ENCODE assay signal across 29 cellular contexts in genomic region chr3:13637953-13638352, GRCh38.
"Had no signal": no experiment of that assay in that cellular context is flagged by ENCODE, and none has a peak within 500 bp of the region (broad histone marks: within the 10 kb centered on the region; RNA-seq: fewer than 3 reads in every experiment).

No MANE protein-coding gene starts in this region.

- H3K9me3 ChIP-seq: neutrophil, pancreas, prostate gland, right atrium auricular region, spleen, suprapubic skin, testis, tibial artery, transverse colon, upper lobe of left lung, vagina had no signal

- H2AFZ ChIP-seq: neural progenitor cell had no signal

- H3K9ac ChIP-seq: neural progenitor cell had no signal

- H3K27ac Mint-ChIP-seq: naive thymus-derived CD4-positive, alpha-beta T cell; natural killer cell; nephron; neural progenitor cell; stimulated activated memory B cell treated with anti-CD40 and anti-IgM and Interleukin-4, amounts not matched to agents 10 μg/mL and 1 μg/mL and 100 μg/mL, for 72 hours had no signal

- DNase-seq: naive thymus-derived CD4-positive, alpha-beta T cell; natural killer cell; nucleus accumbens; retina; spleen; stimulated activated CD4-positive, alpha-beta T cell treated with anti-CD3 and anti-CD28 coated beads, Interleukin-12 subunit alpha, Interleukin-12 subunit beta, amount 100 ng/mL, for 4 hours; stimulated activated CD4-positive, alpha-beta T cell treated with anti-CD3 and anti-CD28 coated beads, Interleukin-1b, Interleukin-23, amount 100 ng/mL, for 48 hours; stimulated activated CD4-positive, alpha-beta T cell treated with anti-CD3 and anti-CD28 coated beads, Interleukin-4, amount 100 ng/mL, for 1 hour; stimulated activated CD4-positive, alpha-beta T cell treated with anti-CD3 and anti-CD28 coated beads, Interleukin-4, amount 100 ng/mL, for 4 hours; stimulated activated CD8-positive, alpha-beta memory T cell treated with anti-CD3 and anti-CD28 coated beads, Interleukin-4, amount 100 ng/mL, for 48 hours; stimulated activated naive CD4-positive, alpha-beta T cell; stimulated activated naive CD8-positive, alpha-beta T cell treated with anti-CD3 and anti-CD28 coated beads, Interleukin-15, amount 100 ng/mL, for 72 hours; stimulated activated naive CD8-positive, alpha-beta T cell treated with anti-CD3 and anti-CD28 coated beads, Interleukin-15, Interleukin-2, amounts not matched to agents 100 U/mL and 50 U/mL, for 24 hours; testis; tibial artery; transverse colon; upper lobe of left lung had no signal

- H3K27ac ChIP-seq: neural progenitor cell, neutrophil, pancreas, prostate gland, right atrium auricular region, skin epidermis, spleen, suprapubic skin, testis, tibial artery, transverse colon, upper lobe of left lung, vagina had no signal

- H3K9me3 Mint-ChIP-seq: naive thymus-derived CD4-positive, alpha-beta T cell; natural killer cell; nephron; neural progenitor cell; stimulated activated memory B cell treated with anti-CD40 and anti-IgM and Interleukin-4, amounts not matched to agents 10 μg/mL and 1 μg/mL and 100 μg/mL, for 72 hours; stimulated activated naive CD8-positive, alpha-beta T cell treated with anti-CD3 and anti-CD28 coated beads, Interleukin-15, amount 100 ng/mL, for 72 hours had no signal

- ATAC-seq: naive thymus-derived CD4-positive, alpha-beta T cell; natural killer cell; pancreas; stimulated activated memory B cell treated with anti-CD40 and anti-IgM and Interleukin-4, amounts not matched to agents 10 μg/mL and 1 μg/mL and 100 μg/mL, for 72 hours; stimulated activated naive CD8-positive, alpha-beta T cell treated with anti-CD3 and anti-CD28 coated beads, Interleukin-15, amount 100 ng/mL, for 72 hours; stimulated activated naive CD8-positive, alpha-beta T cell treated with anti-CD3 and anti-CD28 coated beads, Interleukin-15, Interleukin-2, amounts not matched to agents 100 U/mL and 50 U/mL, for 24 hours had no signal

- H3K4me3 ChIP-seq: neural progenitor cell, pancreas, prostate gland, right atrium auricular region, skin epidermis, smooth muscle cell, spleen, suprapubic skin, testis, tibial artery, transverse colon, upper lobe of left lung, vagina had no signal

- H3K36me3 Mint-ChIP-seq: naive thymus-derived CD4-positive, alpha-beta T cell; natural killer cell; neural progenitor cell; stimulated activated memory B cell treated with anti-CD40 and anti-IgM and Interleukin-4, amounts not matched to agents 10 μg/mL and 1 μg/mL and 100 μg/mL, for 72 hours had no signal

- H3K4me1 ChIP-seq: neural progenitor cell, pancreas, prostate gland, right atrium auricular region, testis, tibial artery, transverse colon, upper lobe of left lung, vagina had no signal

- H3K4me3 Mint-ChIP-seq: naive thymus-derived CD4-positive, alpha-beta T cell; natural killer cell; nephron; stimulated activated memory B cell treated with anti-CD40 and anti-IgM and Interleukin-4, amounts not matched to agents 10 μg/mL and 1 μg/mL and 100 μg/mL, for 72 hours; stimulated activated naive CD8-positive, alpha-beta T cell treated with anti-CD3 and anti-CD28 coated beads, Interleukin-15, amount 100 ng/mL, for 72 hours had no signal

- H3K4me1 Mint-ChIP-seq: naive thymus-derived CD4-positive, alpha-beta T cell; natural killer cell; nephron; stimulated activated memory B cell treated with anti-CD40 and anti-IgM and Interleukin-4, amounts not matched to agents 10 μg/mL and 1 μg/mL and 100 μg/mL, for 72 hours; stimulated activated naive CD8-positive, alpha-beta T cell treated with anti-CD3 and anti-CD28 coated beads, Interleukin-15, amount 100 ng/mL, for 72 hours had no signal

- FAIRE-seq: pancreas, urothelium cell line had no signal

- H3K27me3 Mint-ChIP-seq: naive thymus-derived CD4-positive, alpha-beta T cell; stimulated activated memory B cell treated with anti-CD40 and anti-IgM and Interleukin-4, amounts not matched to agents 10 μg/mL and 1 μg/mL and 100 μg/mL, for 72 hours; stimulated activated naive CD8-positive, alpha-beta T cell treated with anti-CD3 and anti-CD28 coated beads, Interleukin-15, amount 100 ng/mL, for 72 hours had no signal

- H3K27me3 ChIP-seq: neural progenitor cell, neutrophil, pancreas, right atrium auricular region, testis, transverse colon, upper lobe of left lung, vagina had no signal

- H3K36me3 ChIP-seq: neural progenitor cell, neutrophil, pancreas, prostate gland, tibial artery, transverse colon, upper lobe of left lung, vagina had no signal

- H3K4me2 ChIP-seq: neural progenitor cell, smooth muscle cell had no signal
